In genomic region chr14:68495638-68496114, GRCh38 we compare ENCODE assay signal across 12 cellular contexts.
DNase-seq lines count a peak whose midpoint lies in the region; ATAC-seq, FAIRE-seq and TF ChIP-seq lines count a peak whose summit lies in the region.
"Had no signal": no experiment of that assay in that cellular context is flagged by ENCODE, and none has a peak within 500 bp of the region (broad histone marks: within the 10 kb centered on the region; RNA-seq: fewer than 3 reads in every experiment).

No MANE protein-coding gene starts in this region.

- CTCF ChIA-PET in PC-9 (lab: Charles Lee) = no interaction called here

- H3K4me3 ChIP-seq in OCI-LY3 (ENCODE audit: low read length) (peak overlapping the region; percentile 25), PC-9 (no peak overlapping the region)
- H3K4me3 ChIP-seq: esophagus muscularis mucosa, SJSA1 had no signal

- H3K27ac ChIP-seq in OCI-LY3 (ENCODE audit: low read length) (no peak overlapping the region), PC-9 (no peak overlapping the region)
- H3K27ac ChIP-seq: esophagus muscularis mucosa, SJSA1 had no signal

- TF ChIP-seq POLR2A in GM12891 (IDR thresholded peaks at IDR 0.05; ENCODE audit: low read depth, low read length) (no peak; the same call in 1 of the 2 replicates), erythroblast (IDR thresholded peaks at IDR 0.05; ENCODE audit: low read length) (no peak)

- H3K27me3 Mint-ChIP-seq in neural crest cell (ENCODE audit: low read depth) = no peaks in the 10 kb centered on the region
- H3K27me3 Mint-ChIP-seq in progenitor cell of endocrine pancreas = no peaks in the 10 kb centered on the region

- peak overlapping the region; percentile 82 for H3K27ac Mint-ChIP-seq in neural crest cell (ENCODE audit: unreplicated experiment)
- no peak overlapping the region for H3K27ac Mint-ChIP-seq in progenitor cell of endocrine pancreas
- H3K27ac Mint-ChIP-seq: CD14-positive monocyte had no signal

- H3K79me2 ChIP-seq in OCI-LY3 (ENCODE audit: low read length) (no peaks in the 10 kb centered on the region), PC-9 (ENCODE audit: low read depth) (no peaks in the 10 kb centered on the region)

- no peaks in the 10 kb centered on the region for H3K9me3 Mint-ChIP-seq in neural crest cell
- H3K9me3 Mint-ChIP-seq in progenitor cell of endocrine pancreas (ENCODE audit: low read depth) = no peaks in the 10 kb centered on the region

- POLR2A ChIA-PET in PC-9 (lab: Charles Lee; ENCODE audit: unreplicated experiment) = interaction anchor here (0.7 kb wide), 1 partner anchor 29 kb away, joined by 5 read pairs; no protein-coding TSS in a partner anchor

- peak; percentile 85 for FAIRE-seq in GM12891 (lab: Jason Lieb, UNC)

- peak overlapping the region; percentile 77 for H3K4me2 ChIP-seq in OCI-LY3 (ENCODE audit: low read length)
- no peak overlapping the region for H3K4me2 ChIP-seq in PC-9

- no peaks in the 10 kb centered on the region for H3K36me3 Mint-ChIP-seq in neural crest cell (ENCODE audit: low read depth)
- no peaks in the 10 kb centered on the region for H3K36me3 Mint-ChIP-seq in progenitor cell of endocrine pancreas (ENCODE audit: insufficient read depth)

- H3K9me3 ChIP-seq in OCI-LY3 (ENCODE audit: insufficient read depth, low read length) (no peaks in the 10 kb centered on the region), PC-9 (ENCODE audit: insufficient read depth, low read depth) (no peaks in the 10 kb centered on the region)
- H3K9me3 ChIP-seq: esophagus muscularis mucosa, SJSA1 had no signal

- intact Hi-C loops in PC-9 (cut with micrococcal nuclease; ENCODE audit: unreplicated experiment) = no loop called here

- BruUV-seq in PC-9 (replicated peaks; lab: Mats Ljungman, UMichigan) = no TSS peak

- TF ChIP-seq CTCF in OCI-LY3 (IDR thresholded peaks at IDR 0.05; ENCODE audit: low read depth, low read length) = no peak
- no peak for TF ChIP-seq CTCF in neural crest cell (conservative IDR thresholded peaks at IDR 0.05)
- no peak for TF ChIP-seq CTCF in progenitor cell of endocrine pancreas (IDR thresholded peaks at IDR 0.05; ENCODE audit: unreplicated experiment)
- no peak for TF ChIP-seq CTCF in PC-9 (conservative IDR thresholded peaks at IDR 0.05)

- H3K4me1 Mint-ChIP-seq in neural crest cell (peaks cover 92% of the 10 kb centered on the region), progenitor cell of endocrine pancreas (ENCODE audit: low read depth) (peaks cover 36% of the 10 kb centered on the region)

- ATAC-seq in GM21723 (IDR thresholded peaks at IDR 0.05; ENCODE audit: unreplicated experiment) = peak; percentile 68

- DNase-seq in GM12891 (ENCODE audit: insufficient read length, low spot score) = no peak
- no peak for DNase-seq in neural crest cell (ENCODE audit: low read depth, low spot score)
- DNase-seq in erythroblast (lab: John Stamatoyannopoulos, UW) = no peak
- DNase-seq in progenitor cell of endocrine pancreas (ENCODE audit: low spot score, unreplicated experiment) = no peak
- DNase-seq in islet precursor cell = no peak
- DNase-seq in PC-9 = no peak
- DNase-seq: NCI-H510A had no signal

- peak overlapping the region; percentile 4; the same call in 1 of the 2 replicates for H3K9ac ChIP-seq in OCI-LY3 (ENCODE audit: low read length)

- no peaks in the 10 kb centered on the region for H3K9me2 ChIP-seq in PC-9 (ENCODE audit: insufficient read depth)

- H3K4me1 ChIP-seq in OCI-LY3 (ENCODE audit: low read length) = peaks cover 47% of the 10 kb centered on the region
- no peaks in the 10 kb centered on the region for H3K4me1 ChIP-seq in PC-9 (replicated peaks; ENCODE audit: insufficient read depth)
- H3K4me1 ChIP-seq: SJSA1 had no signal

- H4K20me1 ChIP-seq in OCI-LY3 (ENCODE audit: insufficient read depth, low read length) (no peaks in the 10 kb centered on the region), PC-9 (ENCODE audit: insufficient read depth) (no peaks in the 10 kb centered on the region)

- H3K4me3 Mint-ChIP-seq in neural crest cell = peak overlapping the region; percentile 18
- no peak overlapping the region for H3K4me3 Mint-ChIP-seq in progenitor cell of endocrine pancreas (ENCODE audit: low read depth)
- H3K4me3 Mint-ChIP-seq: CD14-positive monocyte had no signal

- no peaks in the 10 kb centered on the region for H3F3A ChIP-seq in PC-9 (ENCODE audit: insufficient read depth, low read depth)

- H2AFZ ChIP-seq in OCI-LY3 (ENCODE audit: low read depth, low read length) (no peak overlapping the region), PC-9 (no peak overlapping the region)

- H3K27me3 ChIP-seq in OCI-LY3 (ENCODE audit: low read depth, low read length) = peaks cover 8% of the 10 kb centered on the region
- no peaks in the 10 kb centered on the region for H3K27me3 ChIP-seq in PC-9 (ENCODE audit: insufficient read depth, low read depth)
- H3K27me3 ChIP-seq: esophagus muscularis mucosa, SJSA1 had no signal

- H3K36me3 ChIP-seq in OCI-LY3 (replicated peaks; ENCODE audit: low read depth, low read length) = no peaks in the 10 kb centered on the region
- H3K36me3 ChIP-seq in PC-9 (ENCODE audit: low read depth) = no peaks in the 10 kb centered on the region
- H3K36me3 ChIP-seq: esophagus muscularis mucosa, SJSA1 had no signal

TF ChIP-seq in GM12891, 5 proteins besides CTCF, POLR2A, EP300 and RAD21:
- TF ChIP-seq SPI1 (IDR thresholded peaks at IDR 0.05; ENCODE audit: low read depth, low read length) (no peak), POLR2AphosphoS5 (IDR thresholded peaks at IDR 0.05; ENCODE audit: low read depth, low read length) (0 out of 2 replicates have a peak, but pooled peaks have one; percentile 38), POU2F2 (IDR thresholded peaks at IDR 0.05; ENCODE audit: low read depth, low read length) (peak; percentile 74), TAF1 (IDR thresholded peaks at IDR 0.05; ENCODE audit: low read depth, low read length) (no peak), PAX5 (IDR thresholded peaks at IDR 0.05; ENCODE audit: insufficient read depth, low read length, severe bottlenecking) (no peak)
TF ChIP-seq in GM12891: peak in this region for 2.
